27 cellular contexts compared by ENCODE assay signal in the genomic region with DNA sequence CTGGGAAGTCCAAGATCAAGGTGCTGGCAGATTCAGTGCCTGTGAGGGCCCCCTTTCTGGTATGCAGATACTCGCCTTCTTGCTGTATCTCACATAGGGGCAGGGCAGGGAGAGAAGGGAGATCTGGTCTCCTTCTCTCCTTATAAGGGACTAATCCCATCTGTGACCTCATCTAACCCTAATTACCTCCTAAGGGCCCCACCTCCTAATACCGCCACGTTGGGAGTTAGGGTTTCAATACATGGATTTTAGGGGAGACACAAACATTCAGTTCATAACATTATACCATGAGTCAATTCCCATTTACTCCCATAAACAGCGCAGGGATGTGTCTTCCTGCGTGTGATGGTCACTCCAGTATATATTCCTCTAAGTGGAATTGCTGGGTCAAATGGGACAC.
"Had no signal": no experiment of that assay in that cellular context is flagged by ENCODE, and none has a peak within 500 bp of the region (broad histone marks: within the 10 kb centered on the region; RNA-seq: fewer than 3 reads in every experiment).

No MANE protein-coding gene starts in this region.

- ATAC-seq: activated T-cell treated with anti-CD3 and anti-CD28 coated beads, Interleukin-2, amount 50 U/mL, for 4 hours; T-helper 17 cell had no signal

- H3K9me3 ChIP-seq: Peyer's patch, SJSA1 had no signal

- H3K27ac Mint-ChIP-seq: activated CD4-positive, alpha-beta memory T cell treated with anti-CD3 and anti-CD28 coated beads for 36 hours; activated CD4-positive, alpha-beta T cell treated with anti-CD3 and anti-CD28 coated beads, Interleukin-2, amount 10 ng/mL, durations not matched to agents 7 days and 5 days; activated naive CD4-positive, alpha-beta T cell treated with anti-CD3 and anti-CD28 coated beads, Interleukin-2, amount 10 ng/mL, durations not matched to agents 7 days and 5 days; activated naive CD8-positive, alpha-beta T cell treated with anti-CD3 and anti-CD28 coated beads for 36 hours; T-helper 17 cell had no signal

- H3K27me3 Mint-ChIP-seq: activated naive CD8-positive, alpha-beta T cell treated with anti-CD3 and anti-CD28 coated beads for 36 hours had no signal

- H3K36me3 Mint-ChIP-seq: activated CD4-positive, alpha-beta memory T cell treated with anti-CD3 and anti-CD28 coated beads for 36 hours; activated naive CD4-positive, alpha-beta T cell treated with anti-CD3 and anti-CD28 coated beads, Interleukin-2, amount 10 ng/mL, durations not matched to agents 7 days and 5 days; activated naive CD8-positive, alpha-beta T cell treated with anti-CD3 and anti-CD28 coated beads for 36 hours had no signal

- FAIRE-seq: TTC549 had no signal

- H3K4me3 ChIP-seq: Peyer's patch, SJSA1 had no signal

- H3K4me3 Mint-ChIP-seq: activated CD4-positive, alpha-beta memory T cell treated with anti-CD3 and anti-CD28 coated beads for 36 hours; activated CD4-positive, alpha-beta T cell treated with anti-CD3 and anti-CD28 coated beads, Interleukin-2, amount 10 ng/mL, durations not matched to agents 7 days and 5 days; activated naive CD4-positive, alpha-beta T cell treated with anti-CD3 and anti-CD28 coated beads, Interleukin-2, amount 10 ng/mL, durations not matched to agents 7 days and 5 days; activated naive CD8-positive, alpha-beta T cell treated with anti-CD3 and anti-CD28 coated beads for 36 hours; activated T-cell treated with anti-CD3 and anti-CD28 coated beads, Interleukin-2, amount 50 U/mL, for 4 hours; T-helper 17 cell had no signal

- H3K36me3 ChIP-seq: Peyer's patch had no signal

- H3K4me1 Mint-ChIP-seq: activated CD4-positive, alpha-beta T cell treated with anti-CD3 and anti-CD28 coated beads, Interleukin-2, amount 10 ng/mL, durations not matched to agents 7 days and 5 days; activated naive CD4-positive, alpha-beta T cell treated with anti-CD3 and anti-CD28 coated beads, Interleukin-2, amount 10 ng/mL, durations not matched to agents 7 days and 5 days; activated naive CD8-positive, alpha-beta T cell treated with anti-CD3 and anti-CD28 coated beads for 36 hours; T-helper 17 cell had no signal

- DNase-seq: activated CD4-positive, alpha-beta memory T cell treated with anti-CD3 and anti-CD28 coated beads for 36 hours; activated CD4-positive, alpha-beta T cell treated with anti-CD3 and anti-CD28 coated beads, Interleukin-2, amount 10 ng/mL, durations not matched to agents 7 days and 5 days; activated CD4-positive, CD25-positive, alpha-beta regulatory T cell; activated CD8-positive, alpha-beta memory T cell treated with anti-CD3 and anti-CD28 coated beads for 24 hours; activated gamma-delta T cell treated with Interleukin-2 at 50 U/mL for 16 hours; activated naive CD4-positive, alpha-beta T cell treated with anti-CD3 and anti-CD28 coated beads, Interleukin-2, amount 10 ng/mL, durations not matched to agents 7 days and 5 days; activated naive CD8-positive, alpha-beta T cell treated with anti-CD3 and anti-CD28 coated beads for 36 hours; activated T-cell treated with anti-CD3 and anti-CD28 coated beads, Interleukin-2, amount 50 U/mL, for 4 hours; KG1; NCI-H1048; NCI-H146; NCI-H187 treated with DMSO at 0.1 percent for 48 hours; NCI-H2081 treated with DMSO at 0.1 percent for 48 hours; NCI-H2171; NCI-H2227 treated with DMSO at 0.1 percent for 48 hours; NCI-H446 treated with DMSO at 0.1 percent for 48 hours; NCI-H524 treated with DMSO at 0.1 percent for 48 hours; NCI-H774; NK-92 treated with Interleukin-12 subunit alpha and Interleukin-12 subunit beta, amount 100 ng/mL, for 24 hours; OCI-M1; Peyer's patch; SHP77; T-helper 17 cell; T-helper 9 cell had no signal

- H3K9me3 Mint-ChIP-seq: activated CD4-positive, alpha-beta memory T cell treated with anti-CD3 and anti-CD28 coated beads for 36 hours; activated CD4-positive, alpha-beta T cell treated with anti-CD3 and anti-CD28 coated beads, Interleukin-2, amount 10 ng/mL, durations not matched to agents 7 days and 5 days; activated naive CD4-positive, alpha-beta T cell treated with anti-CD3 and anti-CD28 coated beads, Interleukin-2, amount 10 ng/mL, durations not matched to agents 7 days and 5 days; activated naive CD8-positive, alpha-beta T cell treated with anti-CD3 and anti-CD28 coated beads for 36 hours; activated T-cell treated with anti-CD3 and anti-CD28 coated beads, Interleukin-2, amount 50 U/mL, for 4 hours had no signal

- H3K27me3 ChIP-seq: Peyer's patch, SJSA1 had no signal

- H3K27ac ChIP-seq: Peyer's patch, RWPE1 had no signal
